In genomic region chr1:145956776-145957442, GRCh38 we compare ENCODE assay signal across 8 cellular contexts. TPM values are rescaled to one million over a fixed set of nuclear protein-coding genes. Genes with fewer than 3 reads are reported as not detected.
DNase-seq lines count a peak whose midpoint lies in the region; ATAC-seq and TF ChIP-seq lines count a peak whose summit lies in the region.

No MANE protein-coding gene starts in this region.

- H3K27ac ChIP-seq in mesendoderm (ENCODE audit: low read depth, low read length) (no peak overlapping the region), urinary bladder (ENCODE audit: low read depth) (peak overlapping the region; percentile 66)

- H3K27me3 ChIP-seq in mesendoderm (ENCODE audit: insufficient read depth, low read length, poor library complexity) = peaks cover 3% of the 10 kb centered on the region

- H3K18ac ChIP-seq in mesendoderm (ENCODE audit: low read length) = no peak overlapping the region

- H3K36me3 ChIP-seq in mesendoderm (ENCODE audit: control insufficient read depth, insufficient read depth, low read length) (no peaks in the 10 kb centered on the region), urinary bladder (ENCODE audit: insufficient read depth) (no peaks in the 10 kb centered on the region)

- H4K5ac ChIP-seq in mesendoderm (ENCODE audit: low read length) = no peak overlapping the region

- H3K4me2 ChIP-seq in mesendoderm (ENCODE audit: low read length) = peak overlapping the region; percentile 82

- H2BK5ac ChIP-seq in mesendoderm (ENCODE audit: low read length) = no peak overlapping the region

- peak overlapping the region; percentile 87 for H3K4me3 ChIP-seq in NB4 (ENCODE audit: low read depth, low read length)
- peak overlapping the region; percentile 84 for H3K4me3 ChIP-seq in choroid plexus epithelial cell (ENCODE audit: low read depth, low read length)
- peak overlapping the region; percentile 49 for H3K4me3 ChIP-seq in mesendoderm (ENCODE audit: low read length)
- peak overlapping the region; percentile 81 for H3K4me3 ChIP-seq in urinary bladder (ENCODE audit: low read depth, low read length)

- no peak overlapping the region for H3K23ac ChIP-seq in mesendoderm (ENCODE audit: low read length)

- no peaks in the 10 kb centered on the region for H3K79me2 ChIP-seq in mesendoderm (ENCODE audit: control insufficient read depth, insufficient read depth, low read length)

- ATAC-seq in GM19328 (IDR thresholded peaks at IDR 0.05; ENCODE audit: unreplicated experiment) = no peak
- ATAC-seq in HG02588 (IDR thresholded peaks at IDR 0.05; ENCODE audit: unreplicated experiment) = no peak

- peak overlapping the region; percentile 88 for H3K9ac ChIP-seq in mesendoderm (ENCODE audit: low read length)

- H3K56ac ChIP-seq in mesendoderm (ENCODE audit: low read length) = peak overlapping the region; percentile 84

- peak; percentile 12 for DNase-seq in CD1c-positive myeloid dendritic cell (ENCODE audit: extremely low spot score)
- peak; percentile 25 for DNase-seq in NB4 (ENCODE audit: low read depth)
- DNase-seq in choroid plexus epithelial cell (ENCODE audit: low read depth) = peak; percentile 33
- no peak for DNase-seq in mesendoderm
- DNase-seq in NCI-H82 treated with DMSO at 0.1 percent for 48 hours (lab: John Stamatoyannopoulos, UW; ENCODE audit: unreplicated experiment) = no peak

- no CpG with 5 or more reads among the region's 3 CpGs for WGBS in mesendoderm (ENCODE audit: extremely low coverage, insufficient coverage, low lambda C conversion rate)
- WGBS in urinary bladder = 5% methylated on average over 3 of the region's 3 CpGs

- no peak overlapping the region for H3K4ac ChIP-seq in mesendoderm (ENCODE audit: low read depth, low read length)

- H3K79me1 ChIP-seq in mesendoderm (ENCODE audit: low read length) = peaks cover 1% of the 10 kb centered on the region

- H2BK120ac ChIP-seq in mesendoderm (ENCODE audit: low read depth, low read length) = no peak overlapping the region

- H3K4me1 ChIP-seq in mesendoderm (ENCODE audit: control insufficient read depth, low read depth, low read length) (peaks cover 11% of the 10 kb centered on the region), urinary bladder (ENCODE audit: insufficient read depth) (no peaks in the 10 kb centered on the region)

- H2AK5ac ChIP-seq in mesendoderm (ENCODE audit: low read length) = no peak overlapping the region

- no peak overlapping the region for H2BK15ac ChIP-seq in mesendoderm (replicated peaks; ENCODE audit: low read depth)

- no peak overlapping the region for H4K8ac ChIP-seq in mesendoderm (ENCODE audit: low read depth, low read length)

- TF ChIP-seq POLR2A in NB4 (IDR thresholded peaks at IDR 0.05; ENCODE audit: extremely low read depth, insufficient read length) = no peak

- no peak for TF ChIP-seq CTCF in NB4 (IDR thresholded peaks at IDR 0.05; ENCODE audit: low read depth, low read length)
- TF ChIP-seq CTCF in choroid plexus epithelial cell (conservative IDR thresholded peaks at IDR 0.05; ENCODE audit: low read depth, low read length) = no peak

RNA-seq across cellular contexts. Expression of gene LIX1L, which starts 0.9 kb away (rescaled TPM):
- 2.8 TPM for polyA plus RNA-seq in mesendoderm (2013, experiment 1 of 2)
- 2.7 TPM for polyA plus RNA-seq in mesendoderm (2013, experiment 2 of 2)
- 29.6 TPM for total RNA-seq in urinary bladder
- 25.6 TPM for polyA plus RNA-seq in urinary bladder

RNA-seq across cellular contexts. Expression of gene ANKRD34A, which starts 7.5 kb away (rescaled TPM):
- polyA plus RNA-seq in mesendoderm (2013, experiment 1 of 2) = 0.11 TPM
- 0.13 TPM for polyA plus RNA-seq in mesendoderm (2013, experiment 2 of 2)
- total RNA-seq in urinary bladder = 0.21 TPM
- polyA plus RNA-seq in urinary bladder = 1.4 TPM

RNA-seq across cellular contexts. Expression of gene POLR3GL, which starts 7.6 kb away (rescaled TPM):
- 2.9 TPM for polyA plus RNA-seq in mesendoderm (2013, experiment 1 of 2)
- 3.3 TPM for polyA plus RNA-seq in mesendoderm (2013, experiment 2 of 2)
- 16.5 TPM for total RNA-seq in urinary bladder
- 46.6 TPM for polyA plus RNA-seq in urinary bladder

RNA-seq across cellular contexts. Expression of gene RBM8A, which starts 29.6 kb away (rescaled TPM):
- polyA plus RNA-seq in mesendoderm (2013, experiment 1 of 2) = 413 TPM
- 408 TPM for polyA plus RNA-seq in mesendoderm (2013, experiment 2 of 2)
- total RNA-seq in urinary bladder = 51.3 TPM
- 107 TPM for polyA plus RNA-seq in urinary bladder

RNA-seq across cellular contexts. Expression of gene PEX11B, which starts 38.4 kb away (rescaled TPM):
- 6.8 TPM for polyA plus RNA-seq in mesendoderm (2013, experiment 1 of 2)
- polyA plus RNA-seq in mesendoderm (2013, experiment 2 of 2) = 6.1 TPM
- 26.4 TPM for total RNA-seq in urinary bladder
- polyA plus RNA-seq in urinary bladder = 29.9 TPM

Comparison
In these comparisons a context has a peak if more than half of its experiments do, and no peak if none do; other contexts are left out.
1. DNase-seq: peak in CD1c-positive myeloid dendritic cell (single experiment), NB4 (single experiment) and choroid plexus epithelial cell (single experiment); none in mesendoderm (single experiment) and NCI-H82 treated with DMSO at 0.1 percent for 48 hours (single experiment).
2. Peak in every context shown above with its lines, with median percentiles within 50 percentile points of each other: H3K4me3 ChIP-seq.